ENCODE assay signal across 1 cellular context in genomic region chr7:1473864-1474512, GRCh38.
TF ChIP-seq lines count a peak whose summit lies in the region.

No MANE protein-coding gene starts in this region.

TF ChIP-seq in K562, 482 proteins besides CTCF, POLR2A, EP300 and RAD21 (continued from another document and continues in another):
- TF ChIP-seq THRA (IDR thresholded peaks at IDR 0.05) (no peak), NONO (IDR thresholded peaks at IDR 0.05; ENCODE audit: low read depth in 2 of 2, low read length in 1 of 2) (peak in 1 of 2 experiments; percentile 71; a peak in 1 of 4 replicates), EHMT2 (IDR thresholded peaks at IDR 0.05) (no peak), SAP30 (IDR thresholded peaks at IDR 0.05; ENCODE audit: borderline replicate concordance, insufficient read depth, low read depth, low read length, poor library complexity, severe bottlenecking) (no peak), GMEB1 (CRISPR knock-in tag; IDR thresholded peaks at IDR 0.05) (no peak), ZNF586 (CRISPR knock-in tag; conservative IDR thresholded peaks at IDR 0.05) (no peak), ZNF146 (CRISPR knock-in tag; IDR thresholded peaks at IDR 0.05; ENCODE audit: unreplicated experiment) (no peak), ZNF717 (CRISPR knock-in tag; IDR thresholded peaks at IDR 0.05) (no peak), MLLT1 (IDR thresholded peaks at IDR 0.05) (no peak), FOSL1 (tag; conservative IDR thresholded peaks at IDR 0.05) (no peak), DACH1 (IDR thresholded peaks at IDR 0.05; ENCODE audit: partially characterized antibody) (no peak), TCF3 (CRISPR knock-in tag; IDR thresholded peaks at IDR 0.05) (no peak), CHD4 (IDR thresholded peaks at IDR 0.05; ENCODE audit: insufficient read depth, insufficient replicate concordance, low read depth, low read length, poor library complexity, severe bottlenecking) (no peak), RBM22 (IDR thresholded peaks at IDR 0.05; ENCODE audit: low read depth, low read length, poor library complexity, severe bottlenecking) (peak; percentile 22), KLF1 (tag; IDR thresholded peaks at IDR 0.05) (no peak), BMI1 (IDR thresholded peaks at IDR 0.05; ENCODE audit: low read length) (no peak), ZNF324 (CRISPR knock-in tag; IDR thresholded peaks at IDR 0.05) (no peak), ZNF431 (CRISPR knock-in tag; IDR thresholded peaks at IDR 0.05) (no peak), ZNF589 (CRISPR knock-in tag; IDR thresholded peaks at IDR 0.05; ENCODE audit: low read depth) (no peak), CBX8 (IDR thresholded peaks at IDR 0.05; ENCODE audit: borderline replicate concordance, extremely low read depth, low read depth, low read length, poor library complexity, severe bottlenecking) (no peak), SIN3B (IDR thresholded peaks at IDR 0.05; ENCODE audit: low read depth) (no peak), GTF2A2 (tag; IDR thresholded peaks at IDR 0.05) (no peak), ZNF140 (CRISPR knock-in tag; IDR thresholded peaks at IDR 0.05) (no peak), TCF7L2 (IDR thresholded peaks at IDR 0.05; ENCODE audit: low read depth, low read length) (no peak), RFX7 (CRISPR knock-in tag; IDR thresholded peaks at IDR 0.05) (no peak), NR1H2 (CRISPR knock-in tag; IDR thresholded peaks at IDR 0.05) (no peak), ZFP1 (CRISPR knock-in tag; IDR thresholded peaks at IDR 0.05) (no peak), HSF4 (CRISPR knock-in tag; IDR thresholded peaks at IDR 0.05; ENCODE audit: borderline replicate concordance) (no peak), ETV1 (tag; conservative IDR thresholded peaks at IDR 0.05; ENCODE audit: low read depth) (peak; percentile 42), RBBP5 (IDR thresholded peaks at IDR 0.05; ENCODE audit: borderline replicate concordance, insufficient read depth, low read length, poor library complexity, severe bottlenecking) (no peak), ZNF232 (CRISPR knock-in tag; IDR thresholded peaks at IDR 0.05) (no peak), SRF (CRISPR knock-in tag; IDR thresholded peaks at IDR 0.05) (no peak), CXXC5 (CRISPR knock-in tag; IDR thresholded peaks at IDR 0.05) (peak; percentile 59), SMAD2 (IDR thresholded peaks at IDR 0.05; ENCODE audit: low read depth, low read length) (no peak), THAP12 (CRISPR knock-in tag; IDR thresholded peaks at IDR 0.05) (no peak), MYBL2 (IDR thresholded peaks at IDR 0.05; ENCODE audit: low read depth) (no peak), MYBL2 (CRISPR knock-in tag; IDR thresholded peaks at IDR 0.05; ENCODE audit: borderline replicate concordance) (no peak), SIN3A (IDR thresholded peaks at IDR 0.05; ENCODE audit: borderline replicate concordance in 2 of 2, control insufficient read depth in 1 of 2, low read depth in 2 of 2, low read length in 2 of 2) (peak; percentile 46 to 94; a peak in 1 of 4 replicates), ZC3H11A (IDR thresholded peaks at IDR 0.05; ENCODE audit: low read depth, low read length) (no peak), MAX (CRISPR knock-in tag; IDR thresholded peaks at IDR 0.05) (peak; percentile 99), FIP1L1 (IDR thresholded peaks at IDR 0.05; ENCODE audit: low read depth, low read length, poor library complexity, severe bottlenecking) (no peak), SNRNP70 (optimal IDR thresholded peaks at IDR 0.05; ENCODE audit: low read depth, low read length) (no peak), EP400 (IDR thresholded peaks at IDR 0.05) (peak; percentile 70; the same call in 1 of the 2 replicates), NR2C2 (CRISPR knock-in tag; IDR thresholded peaks at IDR 0.05) (no peak), NR2C2 (tag; IDR thresholded peaks at IDR 0.05) (no peak), ZNF696 (CRISPR knock-in tag; conservative IDR thresholded peaks at IDR 0.05) (no peak), NFIX (CRISPR knock-in tag; IDR thresholded peaks at IDR 0.05; ENCODE audit: low read depth) (no peak), PRPF4 (IDR thresholded peaks at IDR 0.05; ENCODE audit: insufficient read depth, low read depth, low read length, poor library complexity, severe bottlenecking) (no peak), FOXP1 (CRISPR knock-in tag; IDR thresholded peaks at IDR 0.05) (peak; percentile 85; the same call in 1 of the 2 replicates), ZNF436 (CRISPR knock-in tag; IDR thresholded peaks at IDR 0.05) (no peak), TFE3 (CRISPR knock-in tag; IDR thresholded peaks at IDR 0.05) (no peak), MECOM (CRISPR knock-in tag; IDR thresholded peaks at IDR 0.05) (no peak), SUPT5H (IDR thresholded peaks at IDR 0.05) (no peak), ZKSCAN3 (CRISPR knock-in tag; IDR thresholded peaks at IDR 0.05) (no peak)
- TF ChIP-seq, protein P1, sequence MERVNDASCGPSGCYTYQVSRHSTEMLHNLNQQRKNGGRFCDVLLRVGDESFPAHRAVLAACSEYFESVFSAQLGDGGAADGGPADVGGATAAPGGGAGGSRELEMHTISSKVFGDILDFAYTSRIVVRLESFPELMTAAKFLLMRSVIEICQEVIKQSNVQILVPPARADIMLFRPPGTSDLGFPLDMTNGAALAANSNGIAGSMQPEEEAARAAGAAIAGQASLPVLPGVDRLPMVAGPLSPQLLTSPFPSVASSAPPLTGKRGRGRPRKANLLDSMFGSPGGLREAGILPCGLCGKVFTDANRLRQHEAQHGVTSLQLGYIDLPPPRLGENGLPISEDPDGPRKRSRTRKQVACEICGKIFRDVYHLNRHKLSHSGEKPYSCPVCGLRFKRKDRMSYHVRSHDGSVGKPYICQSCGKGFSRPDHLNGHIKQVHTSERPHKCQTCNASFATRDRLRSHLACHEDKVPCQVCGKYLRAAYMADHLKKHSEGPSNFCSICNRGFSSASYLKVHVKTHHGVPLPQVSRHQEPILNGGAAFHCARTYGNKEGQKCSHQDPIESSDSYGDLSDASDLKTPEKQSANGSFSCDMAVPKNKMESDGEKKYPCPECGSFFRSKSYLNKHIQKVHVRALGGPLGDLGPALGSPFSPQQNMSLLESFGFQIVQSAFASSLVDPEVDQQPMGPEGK (CRISPR knock-in tag; IDR thresholded peaks at IDR 0.05; ENCODE audit: borderline replicate concordance) = no peak
- TF ChIP-seq, protein P2, sequence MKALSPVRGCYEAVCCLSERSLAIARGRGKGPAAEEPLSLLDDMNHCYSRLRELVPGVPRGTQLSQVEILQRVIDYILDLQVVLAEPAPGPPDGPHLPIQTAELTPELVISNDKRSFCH (CRISPR knock-in tag; IDR thresholded peaks at IDR 0.05) = no peak
- TF ChIP-seq, protein P2 (tag; IDR thresholded peaks at IDR 0.05) = no peak
- TF ChIP-seq, protein P3, sequence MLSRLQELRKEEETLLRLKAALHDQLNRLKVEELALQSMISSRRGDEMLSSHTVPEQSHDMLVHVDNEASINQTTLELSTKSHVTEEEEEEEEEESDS (CRISPR knock-in tag; IDR thresholded peaks at IDR 0.05) = no peak
- TF ChIP-seq, protein P4, sequence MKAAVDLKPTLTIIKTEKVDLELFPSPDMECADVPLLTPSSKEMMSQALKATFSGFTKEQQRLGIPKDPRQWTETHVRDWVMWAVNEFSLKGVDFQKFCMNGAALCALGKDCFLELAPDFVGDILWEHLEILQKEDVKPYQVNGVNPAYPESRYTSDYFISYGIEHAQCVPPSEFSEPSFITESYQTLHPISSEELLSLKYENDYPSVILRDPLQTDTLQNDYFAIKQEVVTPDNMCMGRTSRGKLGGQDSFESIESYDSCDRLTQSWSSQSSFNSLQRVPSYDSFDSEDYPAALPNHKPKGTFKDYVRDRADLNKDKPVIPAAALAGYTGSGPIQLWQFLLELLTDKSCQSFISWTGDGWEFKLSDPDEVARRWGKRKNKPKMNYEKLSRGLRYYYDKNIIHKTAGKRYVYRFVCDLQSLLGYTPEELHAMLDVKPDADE (conservative IDR thresholded peaks at IDR 0.05; ENCODE audit: control insufficient read depth, low read depth, low read length) = peak; percentile 53; the same call in 1 of the 2 replicates
- TF ChIP-seq, protein P5, sequence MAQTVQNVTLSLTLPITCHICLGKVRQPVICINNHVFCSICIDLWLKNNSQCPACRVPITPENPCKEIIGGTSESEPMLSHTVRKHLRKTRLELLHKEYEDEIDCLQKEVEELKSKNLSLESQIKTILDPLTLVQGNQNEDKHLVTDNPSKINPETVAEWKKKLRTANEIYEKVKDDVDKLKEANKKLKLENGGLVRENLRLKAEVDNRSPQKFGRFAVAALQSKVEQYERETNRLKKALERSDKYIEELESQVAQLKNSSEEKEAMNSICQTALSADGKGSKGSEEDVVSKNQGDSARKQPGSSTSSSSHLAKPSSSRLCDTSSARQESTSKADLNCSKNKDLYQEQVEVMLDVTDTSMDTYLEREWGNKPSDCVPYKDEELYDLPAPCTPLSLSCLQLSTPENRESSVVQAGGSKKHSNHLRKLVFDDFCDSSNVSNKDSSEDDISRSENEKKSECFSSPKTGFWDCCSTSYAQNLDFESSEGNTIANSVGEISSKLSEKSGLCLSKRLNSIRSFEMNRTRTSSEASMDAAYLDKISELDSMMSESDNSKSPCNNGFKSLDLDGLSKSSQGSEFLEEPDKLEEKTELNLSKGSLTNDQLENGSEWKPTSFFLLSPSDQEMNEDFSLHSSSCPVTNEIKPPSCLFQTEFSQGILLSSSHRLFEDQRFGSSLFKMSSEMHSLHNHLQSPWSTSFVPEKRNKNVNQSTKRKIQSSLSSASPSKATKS (CRISPR knock-in tag; IDR thresholded peaks at IDR 0.05) = no peak
